8 cellular contexts compared by ENCODE assay signal in the genomic region with DNA sequence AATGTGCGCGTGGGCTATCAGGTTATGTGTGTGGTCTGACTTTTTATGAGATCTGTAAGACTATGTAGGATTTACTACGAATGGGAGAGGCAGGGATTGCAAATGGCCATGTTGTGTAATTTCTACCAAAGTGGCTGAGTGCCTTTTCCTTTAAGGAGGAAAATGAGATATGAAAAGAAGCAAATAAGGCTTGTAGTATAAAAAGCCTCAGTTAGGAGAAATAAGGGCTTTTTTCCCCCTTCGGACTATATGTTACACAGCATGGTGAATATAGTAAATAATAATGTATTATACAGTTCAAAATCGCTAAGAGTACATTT. TPM values are rescaled to one million over a fixed set of nuclear protein-coding genes. Genes with fewer than 3 reads are reported as not detected.
DNase-seq lines count a peak whose midpoint lies in the region; ATAC-seq and TF ChIP-seq lines count a peak whose summit lies in the region.

No MANE protein-coding gene starts in this region.

- no peaks in the 10 kb centered on the region for H3K27me3 ChIP-seq in CD8-positive, alpha-beta T cell (ENCODE audit: insufficient read depth, low read length)
- no peaks in the 10 kb centered on the region for H3K27me3 ChIP-seq in NT2/D1 (ENCODE audit: insufficient read depth, insufficient read length)
- H3K27me3 ChIP-seq in endodermal cell (ENCODE audit: control insufficient read depth, insufficient read depth, low read length, poor library complexity, severe bottlenecking), result no peaks in the 10 kb centered on the region
- peaks cover 16% of the 10 kb centered on the region for H3K27me3 ChIP-seq in neutrophil

- H3K36me3 Mint-ChIP-seq in CD8-positive, alpha-beta T cell, result peaks cover 25% of the 10 kb centered on the region
- no peaks in the 10 kb centered on the region for H3K36me3 Mint-ChIP-seq in endodermal cell (ENCODE audit: low read depth)

- intact Hi-C loops in CD8-positive, alpha-beta T cell (cut with DNase I, micrococcal nuclease), result loop anchor here (5.0 to 10.0 kb wide), 8 partner anchors 193 to 1988 kb away; a partner anchor contains a TSS

- H3K27ac ChIP-seq in CD8-positive, alpha-beta T cell (ENCODE audit: low read depth, low read length), result peak overlapping the region; percentile 78
- peak overlapping the region; percentile 40 for H3K27ac ChIP-seq in endodermal cell (ENCODE audit: low read depth, low read length)
- H3K27ac ChIP-seq in neutrophil, result no peak overlapping the region

- peaks cover 4% of the 10 kb centered on the region for H3K36me3 ChIP-seq in CD8-positive, alpha-beta T cell (ENCODE audit: insufficient read depth, low read length)
- H3K36me3 ChIP-seq in NT2/D1 (ENCODE audit: insufficient read depth, insufficient read length, low read length) (peaks cover 25% of the 10 kb centered on the region), endodermal cell (ENCODE audit: control insufficient read depth, insufficient read depth, low read length) (no peaks in the 10 kb centered on the region), neutrophil (peaks cover 7% of the 10 kb centered on the region)

- no peaks in the 10 kb centered on the region for H3K9me3 ChIP-seq in CD8-positive, alpha-beta T cell (ENCODE audit: low read length)
- H3K9me3 ChIP-seq in NT2/D1 (ENCODE audit: insufficient read depth, low read length), result no peaks in the 10 kb centered on the region
- peaks cover 4% of the 10 kb centered on the region for H3K9me3 ChIP-seq in endodermal cell (ENCODE audit: control insufficient read depth, low read length)
- no peaks in the 10 kb centered on the region for H3K9me3 ChIP-seq in neutrophil

- H3K4me1 ChIP-seq in CD8-positive, alpha-beta T cell (ENCODE audit: insufficient read depth, low read length), result peaks cover 17% of the 10 kb centered on the region
- H3K4me1 ChIP-seq in NT2/D1 (ENCODE audit: insufficient read depth, insufficient read length) (no peaks in the 10 kb centered on the region), endodermal cell (ENCODE audit: control insufficient read depth, insufficient read depth, low read length) (no peaks in the 10 kb centered on the region), neutrophil (ENCODE audit: control insufficient read depth in 1 of 2, insufficient read depth in 1 of 2, low read depth in 1 of 2, low read length in 1 of 2) (peaks cover 10 to 13% of the 10 kb centered on the region in 2 experiments)

- TF ChIP-seq CTCF in CD8-positive, alpha-beta T cell (IDR thresholded peaks at IDR 0.05), result no peak
- TF ChIP-seq CTCF in endodermal cell (conservative IDR thresholded peaks at IDR 0.05) (no peak), neutrophil (IDR thresholded peaks at IDR 0.05) (no peak)

- H3K27ac Mint-ChIP-seq in CD8-positive, alpha-beta T cell, result peak overlapping the region; percentile 93
- peak overlapping the region; percentile 98 for H3K27ac Mint-ChIP-seq in endodermal cell

- peaks cover 28% of the 10 kb centered on the region for H3K4me1 Mint-ChIP-seq in CD8-positive, alpha-beta T cell (ENCODE audit: low read depth)
- H3K4me1 Mint-ChIP-seq in endodermal cell, result peaks cover 36% of the 10 kb centered on the region

- CTCF ChIA-PET in CD8-positive, alpha-beta T cell (lab: Charles Lee), result interaction anchor here (1.2 kb wide), 1 partner anchor 23 kb away, joined by 3 read pairs; no protein-coding TSS in a partner anchor

- H3K4me3 ChIP-seq in CD8-positive, alpha-beta T cell (ENCODE audit: low read depth, low read length), result peak overlapping the region; percentile 65
- H3K4me3 ChIP-seq in NT2/D1 (ENCODE audit: insufficient read length, low read depth), result peak overlapping the region; percentile 76
- H3K4me3 ChIP-seq in endodermal cell (ENCODE audit: low read length), result peak overlapping the region; percentile 99
- H3K4me3 ChIP-seq in neutrophil (ENCODE audit: low read depth in 1 of 2, low read length in 1 of 2), result peak overlapping the region; percentile 55 to 74

- H3K4me3 Mint-ChIP-seq in CD8-positive, alpha-beta T cell, result peak overlapping the region; percentile 87
- peak overlapping the region; percentile 92 for H3K4me3 Mint-ChIP-seq in endodermal cell

- ATAC-seq in CD8-positive, alpha-beta T cell, result no peak
- ATAC-seq in GM18517 (IDR thresholded peaks at IDR 0.05; ENCODE audit: unreplicated experiment) (no peak), GM21786 (IDR thresholded peaks at IDR 0.05; ENCODE audit: unreplicated experiment) (no peak), HG03095 (IDR thresholded peaks at IDR 0.05; ENCODE audit: unreplicated experiment) (no peak)

- no peak for DNase-seq in CD8-positive, alpha-beta T cell
- DNase-seq in NT2/D1 (ENCODE audit: low read depth, low spot score), result no peak
- DNase-seq in endodermal cell, result no peak
- DNase-seq in NCI-H1694 (lab: John Stamatoyannopoulos, UW), result no peak

- H3K9ac ChIP-seq in NT2/D1 (ENCODE audit: insufficient read length, low read depth), result peak overlapping the region; percentile 81
- peak overlapping the region; percentile 88 for H3K9ac ChIP-seq in endodermal cell (ENCODE audit: extremely low read depth, low read length, poor library complexity, severe bottlenecking)

- POLR2A ChIA-PET in CD8-positive, alpha-beta T cell (lab: Charles Lee), result interaction anchor here (0.7 to 2.4 kb wide), 7 partner anchors 10 to 263 kb away, joined by 3 to 9 read pairs (median 3); a partner anchor contains a TSS

- WGBS in endodermal cell (ENCODE audit: insufficient coverage in 1 of 2, insufficient read length in 1 of 2), 2 experiments, result 0 to 17% methylated on average over 2 to 4 of the region's 5 CpGs

- H3K9me3 Mint-ChIP-seq in CD8-positive, alpha-beta T cell, result peaks cover 2% of the 10 kb centered on the region
- H3K9me3 Mint-ChIP-seq in endodermal cell, result peaks cover 16% of the 10 kb centered on the region

- no peaks in the 10 kb centered on the region for H3K27me3 Mint-ChIP-seq in CD8-positive, alpha-beta T cell (ENCODE audit: low read depth)
- H3K27me3 Mint-ChIP-seq in endodermal cell (ENCODE audit: insufficient read depth), result peaks cover 4% of the 10 kb centered on the region

RNA-seq across cellular contexts. Expression of a gene that starts 0.4 kb away (rescaled TPM):
- total RNA-seq in CD8-positive, alpha-beta T cell, result 1 to 10 TPM; 3.2 to 4.2 TPM
- 10 to 100 TPM; 18.5 to 21.3 TPM for total RNA-seq in endodermal cell
- polyA plus RNA-seq in endodermal cell (2013, experiment 1 of 2), result 13.5 TPM
- polyA plus RNA-seq in endodermal cell (2013, experiment 2 of 2), result 12.8 TPM
